1 cellular context compared by ENCODE assay signal in genomic region chr2:44168684-44169154, GRCh38.
TF ChIP-seq lines count a peak whose summit lies in the region.

Gene PPM1B, plus strand, starts transcription at chr2:44168875. Its CDS starts 32,325 bp downstream, at chr2:44201200.

TF ChIP-seq in HepG2, 621 proteins besides CTCF, POLR2A, EP300 and RAD21 (continued from another document and continues in another):
- TF ChIP-seq KDM5B (CRISPR knock-in tag; IDR thresholded peaks at IDR 0.05; ENCODE audit: borderline replicate concordance) (peak; percentile 75), ZNF660 (CRISPR knock-in tag; IDR thresholded peaks at IDR 0.05; ENCODE audit: borderline replicate concordance, low read depth) (no peak), ZNF350 (CRISPR knock-in tag; IDR thresholded peaks at IDR 0.05; ENCODE audit: borderline replicate concordance, low read depth) (peak; percentile 2; the same call in 1 of the 2 replicates), ZNF547 (CRISPR knock-in tag; IDR thresholded peaks at IDR 0.05) (no peak), FOXO4 (CRISPR knock-in tag; conservative IDR thresholded peaks at IDR 0.05) (no peak), TOPORS (CRISPR knock-in tag; IDR thresholded peaks at IDR 0.05) (no peak), MAZ (IDR thresholded peaks at IDR 0.05; ENCODE audit: borderline replicate concordance, low read depth, low read length) (peak; percentile 92), MAZ (CRISPR knock-in tag; IDR thresholded peaks at IDR 0.05; ENCODE audit: low read depth) (peak; percentile 66; the same call in 1 of the 2 replicates), NONO (IDR thresholded peaks at IDR 0.05) (no peak), NONO (CRISPR knock-in tag; conservative IDR thresholded peaks at IDR 0.05) (peak; percentile 92), ZMYM2 (CRISPR knock-in tag; IDR thresholded peaks at IDR 0.05) (no peak), PTBP1 (IDR thresholded peaks at IDR 0.05; ENCODE audit: low read depth, low read length, poor library complexity, severe bottlenecking) (no peak), CBX2 (IDR thresholded peaks at IDR 0.05; ENCODE audit: low read depth, low read length) (no peak), CBX2 (CRISPR knock-in tag; IDR thresholded peaks at IDR 0.05; ENCODE audit: low read depth) (no peak), EEA1 (CRISPR knock-in tag; IDR thresholded peaks at IDR 0.05; ENCODE audit: borderline replicate concordance) (no peak), ZNF580 (CRISPR knock-in tag; IDR thresholded peaks at IDR 0.05; ENCODE audit: borderline replicate concordance, low read depth) (0 out of 2 replicates have a peak, but pooled peaks have one; percentile 50), ZNF432 (CRISPR knock-in tag; IDR thresholded peaks at IDR 0.05; ENCODE audit: borderline replicate concordance) (no peak), GPBP1L1 (CRISPR knock-in tag; IDR thresholded peaks at IDR 0.05) (no peak), ZNF207 (IDR thresholded peaks at IDR 0.05; ENCODE audit: borderline replicate concordance) (no peak), ZNF614 (CRISPR knock-in tag; IDR thresholded peaks at IDR 0.05; ENCODE audit: borderline replicate concordance) (peak; percentile 43; the same call in 1 of the 2 replicates), PAF1 (CRISPR knock-in tag; IDR thresholded peaks at IDR 0.05) (no peak), MLX (CRISPR knock-in tag; IDR thresholded peaks at IDR 0.05) (no peak), ZMAT5 (CRISPR knock-in tag; IDR thresholded peaks at IDR 0.05; ENCODE audit: borderline replicate concordance, low read depth) (no peak), ZNF562 (CRISPR knock-in tag; IDR thresholded peaks at IDR 0.05; ENCODE audit: borderline replicate concordance) (no peak), ZNF484 (CRISPR knock-in tag; IDR thresholded peaks at IDR 0.05; ENCODE audit: borderline replicate concordance, low read depth) (no peak), RFXAP (CRISPR knock-in tag; IDR thresholded peaks at IDR 0.05; ENCODE audit: borderline replicate concordance) (no peak), PITX1 (CRISPR knock-in tag; IDR thresholded peaks at IDR 0.05) (peak; percentile 41), MTA1 (CRISPR knock-in tag; IDR thresholded peaks at IDR 0.05; ENCODE audit: borderline replicate concordance) (no peak), ZBTB49 (CRISPR knock-in tag; IDR thresholded peaks at IDR 0.05; ENCODE audit: borderline replicate concordance) (0 out of 2 replicates have a peak, but pooled peaks have one; percentile 21), HNF4A (CRISPR knock-in tag; IDR thresholded peaks at IDR 0.05) (no peak), ZFP62 (CRISPR knock-in tag; IDR thresholded peaks at IDR 0.05) (no peak), KAT2B (IDR thresholded peaks at IDR 0.05; ENCODE audit: borderline replicate concordance, low read depth, low read length) (no peak), ZNF136 (CRISPR knock-in tag; IDR thresholded peaks at IDR 0.05; ENCODE audit: low read depth) (no peak), NCOR1 (IDR thresholded peaks at IDR 0.05; ENCODE audit: borderline replicate concordance, low read length) (no peak), ZNF878 (CRISPR knock-in tag; IDR thresholded peaks at IDR 0.05) (no peak), ZC3H13 (CRISPR knock-in tag; IDR thresholded peaks at IDR 0.05) (0 out of 2 replicates have a peak, but pooled peaks have one; percentile 44), NFE2 (CRISPR knock-in tag; IDR thresholded peaks at IDR 0.05) (no peak), CEBPG (CRISPR knock-in tag; IDR thresholded peaks at IDR 0.05) (peak; percentile 40; the same call in 1 of the 2 replicates), ATF1 (CRISPR knock-in tag; IDR thresholded peaks at IDR 0.05) (no peak), ZNF510 (CRISPR knock-in tag; IDR thresholded peaks at IDR 0.05; ENCODE audit: low read depth) (no peak), EHMT2 (IDR thresholded peaks at IDR 0.05; ENCODE audit: borderline replicate concordance, low read depth, low read length) (no peak), PCBP1 (IDR thresholded peaks at IDR 0.05; ENCODE audit: borderline replicate concordance, low read depth, low read length) (0 out of 2 replicates have a peak, but pooled peaks have one; percentile 22), ISX (CRISPR knock-in tag; conservative IDR thresholded peaks at IDR 0.05) (no peak), BRF2 (CRISPR knock-in tag; IDR thresholded peaks at IDR 0.05) (0 out of 2 replicates have a peak, but pooled peaks have one; percentile 48), ZNF557 (CRISPR knock-in tag; IDR thresholded peaks at IDR 0.05) (no peak), ZNF143 (CRISPR knock-in tag; IDR thresholded peaks at IDR 0.05) (no peak), ZNF816 (CRISPR knock-in tag; IDR thresholded peaks at IDR 0.05; ENCODE audit: borderline replicate concordance) (peak; percentile 59; the same call in 1 of the 2 replicates), ZNF18 (CRISPR knock-in tag; IDR thresholded peaks at IDR 0.05; ENCODE audit: insufficient replicate concordance) (no peak)
- TF ChIP-seq, protein P1, sequence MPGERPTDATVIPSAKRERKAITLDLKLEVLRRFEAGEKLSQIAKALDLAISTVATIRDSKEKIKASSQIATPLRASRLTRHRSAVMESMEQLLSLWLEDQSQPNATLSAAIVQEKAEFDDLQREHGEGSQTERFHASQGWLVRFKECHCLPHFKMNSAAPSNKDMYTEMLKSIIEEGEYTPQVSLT (CRISPR knock-in tag; IDR thresholded peaks at IDR 0.05; ENCODE audit: borderline replicate concordance, low read depth): no peak
- TF ChIP-seq, protein P2, sequence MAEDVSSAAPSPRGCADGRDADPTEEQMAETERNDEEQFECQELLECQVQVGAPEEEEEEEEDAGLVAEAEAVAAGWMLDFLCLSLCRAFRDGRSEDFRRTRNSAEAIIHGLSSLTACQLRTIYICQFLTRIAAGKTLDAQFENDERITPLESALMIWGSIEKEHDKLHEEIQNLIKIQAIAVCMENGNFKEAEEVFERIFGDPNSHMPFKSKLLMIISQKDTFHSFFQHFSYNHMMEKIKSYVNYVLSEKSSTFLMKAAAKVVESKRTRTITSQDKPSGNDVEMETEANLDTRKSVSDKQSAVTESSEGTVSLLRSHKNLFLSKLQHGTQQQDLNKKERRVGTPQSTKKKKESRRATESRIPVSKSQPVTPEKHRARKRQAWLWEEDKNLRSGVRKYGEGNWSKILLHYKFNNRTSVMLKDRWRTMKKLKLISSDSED (CRISPR knock-in tag; IDR thresholded peaks at IDR 0.05): no peak
- TF ChIP-seq, protein P3, sequence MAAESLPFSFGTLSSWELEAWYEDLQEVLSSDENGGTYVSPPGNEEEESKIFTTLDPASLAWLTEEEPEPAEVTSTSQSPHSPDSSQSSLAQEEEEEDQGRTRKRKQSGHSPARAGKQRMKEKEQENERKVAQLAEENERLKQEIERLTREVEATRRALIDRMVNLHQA (CRISPR knock-in tag; IDR thresholded peaks at IDR 0.05): no peak
- TF ChIP-seq, protein P4, sequence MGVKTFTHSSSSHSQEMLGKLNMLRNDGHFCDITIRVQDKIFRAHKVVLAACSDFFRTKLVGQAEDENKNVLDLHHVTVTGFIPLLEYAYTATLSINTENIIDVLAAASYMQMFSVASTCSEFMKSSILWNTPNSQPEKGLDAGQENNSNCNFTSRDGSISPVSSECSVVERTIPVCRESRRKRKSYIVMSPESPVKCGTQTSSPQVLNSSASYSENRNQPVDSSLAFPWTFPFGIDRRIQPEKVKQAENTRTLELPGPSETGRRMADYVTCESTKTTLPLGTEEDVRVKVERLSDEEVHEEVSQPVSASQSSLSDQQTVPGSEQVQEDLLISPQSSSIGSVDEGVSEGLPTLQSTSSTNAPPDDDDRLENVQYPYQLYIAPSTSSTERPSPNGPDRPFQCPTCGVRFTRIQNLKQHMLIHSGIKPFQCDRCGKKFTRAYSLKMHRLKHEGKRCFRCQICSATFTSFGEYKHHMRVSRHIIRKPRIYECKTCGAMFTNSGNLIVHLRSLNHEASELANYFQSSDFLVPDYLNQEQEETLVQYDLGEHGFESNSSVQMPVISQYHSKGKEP (CRISPR knock-in tag; IDR thresholded peaks at IDR 0.05): peak; percentile 92
- TF ChIP-seq, protein P5, sequence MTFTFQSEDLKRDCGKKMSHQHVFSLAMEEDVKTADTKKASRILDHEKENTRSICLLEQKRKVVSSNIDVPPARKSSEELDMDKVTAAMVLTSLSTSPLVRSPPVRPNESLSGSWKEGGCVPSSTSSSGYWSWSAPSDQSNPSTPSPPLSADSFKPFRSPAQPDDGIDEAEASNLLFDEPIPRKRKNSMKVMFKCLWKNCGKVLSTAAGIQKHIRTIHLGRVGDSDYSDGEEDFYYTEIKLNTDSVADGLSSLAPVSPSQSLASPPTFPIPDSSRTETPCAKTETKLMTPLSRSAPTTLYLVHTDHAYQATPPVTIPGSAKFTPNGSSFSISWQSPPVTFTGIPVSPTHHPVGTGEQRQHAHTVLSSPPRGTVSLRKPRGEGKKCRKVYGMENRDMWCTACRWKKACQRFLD (CRISPR knock-in tag; IDR thresholded peaks at IDR 0.05; ENCODE audit: borderline replicate concordance): no peak
- TF ChIP-seq, protein P6, sequence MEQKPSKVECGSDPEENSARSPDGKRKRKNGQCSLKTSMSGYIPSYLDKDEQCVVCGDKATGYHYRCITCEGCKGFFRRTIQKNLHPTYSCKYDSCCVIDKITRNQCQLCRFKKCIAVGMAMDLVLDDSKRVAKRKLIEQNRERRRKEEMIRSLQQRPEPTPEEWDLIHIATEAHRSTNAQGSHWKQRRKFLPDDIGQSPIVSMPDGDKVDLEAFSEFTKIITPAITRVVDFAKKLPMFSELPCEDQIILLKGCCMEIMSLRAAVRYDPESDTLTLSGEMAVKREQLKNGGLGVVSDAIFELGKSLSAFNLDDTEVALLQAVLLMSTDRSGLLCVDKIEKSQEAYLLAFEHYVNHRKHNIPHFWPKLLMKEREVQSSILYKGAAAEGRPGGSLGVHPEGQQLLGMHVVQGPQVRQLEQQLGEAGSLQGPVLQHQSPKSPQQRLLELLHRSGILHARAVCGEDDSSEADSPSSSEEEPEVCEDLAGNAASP (CRISPR knock-in tag; IDR thresholded peaks at IDR 0.05; ENCODE audit: borderline replicate concordance): peak; percentile 46; the same call in 1 of the 2 replicates
